In genomic region chr17:61291457-61292311, GRCh38 we compare ENCODE assay signal across 14 cellular contexts.
DNase-seq lines count a peak whose midpoint lies in the region; FAIRE-seq lines count a peak whose summit lies in the region.
"Had no signal": no experiment of that assay in that cellular context is flagged by ENCODE, and none has a peak within 500 bp of the region (broad histone marks: within the 10 kb centered on the region; RNA-seq: fewer than 3 reads in every experiment).

No MANE protein-coding gene starts in this region.

- no peak for DNase-seq in HTR-8/SVneo (ENCODE audit: insufficient read length, low spot score)
- peak; percentile 83 for DNase-seq in RPMI8226
- peak; percentile 68 for DNase-seq in left kidney (ENCODE audit: low read depth, low spot score)
- peak; percentile 49 for DNase-seq in superior temporal gyrus (ENCODE audit: extremely low spot score)
- no peak for DNase-seq in NCI-H345 treated with DMSO at 0.1 percent for 48 hours (lab: John Stamatoyannopoulos, UW; ENCODE audit: unreplicated experiment)
- no peak for DNase-seq in NCI-H2171 (lab: John Stamatoyannopoulos, UW)
- DNase-seq in pons (ENCODE audit: low spot score): no peak
- DNase-seq: activated CD4-positive, CD25-positive, alpha-beta regulatory T cell; activated effector memory CD4-positive, alpha-beta T cell treated with anti-CD3 and anti-CD28 coated beads, Interleukin-2, amount 50 U/mL, for 16 hours; DMS153; NCI-H187; NCI-H526 treated with DMSO at 0.1 percent for 48 hours; psoas muscle had no signal

- FAIRE-seq in HTR-8/SVneo (lab: Jason Lieb, UNC): peak; percentile 63
- FAIRE-seq: RCC 7860 had no signal

Comparison
In these comparisons a context has a peak if more than half of its experiments do, and no peak if none do; other contexts are left out.
1. DNase-seq: peak in RPMI8226 (single experiment), left kidney (single experiment) and superior temporal gyrus (single experiment); none in HTR-8/SVneo (single experiment), NCI-H345 treated with DMSO at 0.1 percent for 48 hours (single experiment), NCI-H2171 (single experiment) and pons (single experiment).